7 cellular contexts compared by ENCODE assay signal in genomic region chr1:36230279-36230678, GRCh38. TPM values are rescaled to one million over a fixed set of nuclear protein-coding genes. Genes with fewer than 3 reads are reported as not detected.
DNase-seq lines count a peak whose midpoint lies in the region; ATAC-seq and TF ChIP-seq lines count a peak whose summit lies in the region.
"Not testable (repeated sequence)": the region's sequence is repeated elsewhere in the genome, so short reads cannot be mapped to it uniquely, and the experiment has no call there.

No MANE protein-coding gene starts in this region.

- CTCF ChIA-PET in WTC11 (lab: Charles Lee) = interaction anchor here (2.5 kb wide), 1 partner anchor 55 kb away, joined by 12 read pairs; no protein-coding TSS in a partner anchor

- not testable (repeated sequence) for H3F3A ChIP-seq in OCI-LY1 (ENCODE audit: insufficient read depth, low read length)

- H3K4me3 Mint-ChIP-seq in WTC11; chondrocyte (ENCODE audit: unreplicated experiment); nephron: not testable (repeated sequence)

- H3K9me3 ChIP-seq in BLaER1 treated with 17β-estradiol and CSF1 and Interleukin-3, amounts not matched to agents 10 nM and 100 nM (replicated peaks in 1 of 11); OCI-LY1 (ENCODE audit: low read length); gastrocnemius medialis; upper lobe of right lung: not testable (repeated sequence)

- not testable (repeated sequence) for ATAC-seq in WTC11, gastrocnemius medialis, upper lobe of right lung

- TF ChIP-seq CTCF in OCI-LY1 (IDR thresholded peaks at IDR 0.05; ENCODE audit: low read length); WTC11 (IDR thresholded peaks at IDR 0.05); chondrocyte (IDR thresholded peaks at IDR 0.05); nephron (IDR thresholded peaks at IDR 0.05; ENCODE audit: unreplicated experiment in 3 of 3); gastrocnemius medialis (IDR thresholded peaks at IDR 0.05 in 4 of 5, conservative IDR thresholded peaks at IDR 0.05 in 1 of 5); upper lobe of right lung (IDR thresholded peaks at IDR 0.05): not testable (repeated sequence)

- not testable (repeated sequence) for H2AFZ ChIP-seq in OCI-LY1 (ENCODE audit: low read length)

- H3K27ac Mint-ChIP-seq in WTC11 (0 out of 2 replicates have a peak overlapping the region, but pooled peaks have one; percentile 32), nephron (peak overlapping the region in 2 of 3 experiments; percentile 33 to 62)
- not testable (repeated sequence) for H3K27ac Mint-ChIP-seq in chondrocyte (ENCODE audit: unreplicated experiment)

- H4K20me1 ChIP-seq in BLaER1 treated with 17β-estradiol and CSF1 and Interleukin-3, amounts not matched to agents 10 nM and 100 nM = peaks cover 99 to 100% (median 100%) of the 10 kb centered on the region in 11 experiments
- not testable (repeated sequence) for H4K20me1 ChIP-seq in OCI-LY1 (ENCODE audit: insufficient read depth, low read length)

- H3K79me2 ChIP-seq in OCI-LY1 (ENCODE audit: insufficient read depth, low read length) = peaks cover 98% of the 10 kb centered on the region

- not testable (repeated sequence) for H3K4me3 ChIP-seq in BLaER1 treated with 17β-estradiol and CSF1 and Interleukin-3, amounts not matched to agents 10 nM and 100 nM; OCI-LY1 (ENCODE audit: low read depth, low read length, poor library complexity, severe bottlenecking); upper lobe of right lung
- H3K4me3 ChIP-seq in gastrocnemius medialis = peak overlapping the region in 1 of 4 donors; percentile 31

- in situ Hi-C loops in gastrocnemius medialis (cut with MboI; ENCODE audit: low sequenced_read_pairs in 4 of 4) = loop anchor here in 1 of 4 donors (10.0 kb wide), 1 partner anchor 55 kb away; no protein-coding TSS in a partner anchor

- H3K27me3 Mint-ChIP-seq in WTC11 (ENCODE audit: low read depth); chondrocyte (ENCODE audit: low read depth); nephron (ENCODE audit: low read depth): not testable (repeated sequence)

- intact Hi-C loops in gastrocnemius medialis (cut with DNase I; ENCODE audit: low total_unique reads); upper lobe of right lung (cut with DNase I): not testable (repeated sequence)

- not testable (repeated sequence) for DNase-seq in WTC11 (ENCODE audit: low spot score); gastrocnemius medialis
- DNase-seq in chondrocyte (ENCODE audit: low spot score) (peak; percentile 19), upper lobe of right lung (peak; percentile 27)

- peak overlapping the region in 9 of 11 experiments; percentile 15 to 68 (median 47); a peak in 12 of 22 replicates for H3K4me2 ChIP-seq in BLaER1 treated with 17β-estradiol and CSF1 and Interleukin-3, amounts not matched to agents 10 nM and 100 nM
- H3K4me2 ChIP-seq in OCI-LY1 (ENCODE audit: low read length) = not testable (repeated sequence)

- H3K27me3 ChIP-seq in BLaER1 treated with 17β-estradiol and CSF1 and Interleukin-3, amounts not matched to agents 10 nM and 100 nM; OCI-LY1 (ENCODE audit: insufficient read depth, low read length); gastrocnemius medialis; upper lobe of right lung: not testable (repeated sequence)

- not testable (repeated sequence) for H3K27ac ChIP-seq in BLaER1 treated with 17β-estradiol and CSF1 and Interleukin-3, amounts not matched to agents 10 nM and 100 nM; upper lobe of right lung
- H3K27ac ChIP-seq in OCI-LY1 (ENCODE audit: low read depth, low read length, poor library complexity, severe bottlenecking) = peak overlapping the region; percentile 90
- H3K27ac ChIP-seq in gastrocnemius medialis = peak overlapping the region; percentile 90 to 99 (median 98)

- H3K9me3 Mint-ChIP-seq in WTC11; chondrocyte (ENCODE audit: low read depth); nephron: not testable (repeated sequence)

- POLR2A ChIA-PET in WTC11 (lab: Charles Lee) = not testable (repeated sequence)

- H3K36me3 Mint-ChIP-seq in WTC11 = peaks cover 30% of the 10 kb centered on the region
- peaks cover 15% of the 10 kb centered on the region for H3K36me3 Mint-ChIP-seq in chondrocyte (ENCODE audit: low read depth)
- H3K36me3 Mint-ChIP-seq in nephron (ENCODE audit: low read depth) = peaks cover 47% of the 10 kb centered on the region

- H3K4me1 Mint-ChIP-seq in WTC11 = not testable (repeated sequence)
- peaks cover 45% of the 10 kb centered on the region for H3K4me1 Mint-ChIP-seq in chondrocyte (ENCODE audit: low read depth)
- H3K4me1 Mint-ChIP-seq in nephron = peaks cover 35% of the 10 kb centered on the region

- H3K4me1 ChIP-seq in BLaER1 treated with 17β-estradiol and CSF1 and Interleukin-3, amounts not matched to agents 10 nM and 100 nM = peaks cover 45 to 75% (median 70%) of the 10 kb centered on the region in 10 experiments
- peaks cover 75% of the 10 kb centered on the region for H3K4me1 ChIP-seq in OCI-LY1 (ENCODE audit: insufficient read depth, low read length, severe bottlenecking)
- H3K4me1 ChIP-seq in gastrocnemius medialis = peaks cover 82 to 88% of the 10 kb centered on the region in 2 donors
- peaks cover 41% of the 10 kb centered on the region for H3K4me1 ChIP-seq in upper lobe of right lung

- H3K9me2 ChIP-seq in OCI-LY1 (ENCODE audit: low read depth, low read length) = not testable (repeated sequence)

- TF ChIP-seq POLR2A in gastrocnemius medialis (IDR thresholded peaks at IDR 0.05) = not testable (repeated sequence)

- H3K36me3 ChIP-seq in BLaER1 treated with 17β-estradiol and CSF1 and Interleukin-3, amounts not matched to agents 10 nM and 100 nM = peaks cover 83 to 100% (median 91%) of the 10 kb centered on the region in 11 experiments
- H3K36me3 ChIP-seq in OCI-LY1 (ENCODE audit: insufficient read depth, low read length) = peaks cover 85% of the 10 kb centered on the region
- peaks cover 0 to 34% of the 10 kb centered on the region in 2 donors for H3K36me3 ChIP-seq in gastrocnemius medialis
- H3K36me3 ChIP-seq in upper lobe of right lung = peaks cover 79% of the 10 kb centered on the region

- peak overlapping the region in 2 of 11 experiments; percentile 39 to 43; a peak in 2 of 22 replicates for H3K9ac ChIP-seq in BLaER1 treated with 17β-estradiol and CSF1 and Interleukin-3, amounts not matched to agents 10 nM and 100 nM
- not testable (repeated sequence) for H3K9ac ChIP-seq in OCI-LY1 (ENCODE audit: low read length)

RNA-seq across cellular contexts. Expression of gene THRAP3, which starts 6.0 kb away (rescaled TPM):
- total RNA-seq in WTC11 (2021) (150 to 160 TPM (median 153 TPM) in 3 replicates), chondrocyte (88.7 to 106 TPM (median 106 TPM) in 3 replicates), gastrocnemius medialis (100 to 1,000 TPM in 3 of 4 donors, 10 to 100 TPM in 1; 88.2 to 174 (median 146) TPM), upper lobe of right lung (88.6 TPM)
